ENCODE assay signal across 13 cellular contexts in genomic region chrX:106608016-106608415, GRCh38. TPM values are rescaled to one million over a fixed set of nuclear protein-coding genes. Genes with fewer than 3 reads are reported as not detected.
DNase-seq lines count a peak whose midpoint lies in the region; ATAC-seq lines count a peak whose summit lies in the region.
"Had no signal": no experiment of that assay in that cellular context is flagged by ENCODE, and none has a peak within 500 bp of the region (broad histone marks: within the 10 kb centered on the region; RNA-seq: fewer than 3 reads in every experiment).

No MANE protein-coding gene starts in this region.

- H3K4me1 Mint-ChIP-seq in CD4-positive, CD25-positive, alpha-beta regulatory T cell = peaks cover 4 to 15% (median 11%) of the 10 kb centered on the region in 4 donors

- no peaks in the 10 kb centered on the region for H3K9me3 Mint-ChIP-seq in CD4-positive, CD25-positive, alpha-beta regulatory T cell

- no peaks in the 10 kb centered on the region for H3K36me3 ChIP-seq in CD4-positive, CD25-positive, alpha-beta regulatory T cell (ENCODE audit: control insufficient read depth, insufficient read depth, low read length)
- H3K36me3 ChIP-seq in effector memory CD4-positive, alpha-beta T cell (ENCODE audit: control insufficient read depth, insufficient read depth, low read length) = no peaks in the 10 kb centered on the region

- H3K27ac Mint-ChIP-seq in CD4-positive, CD25-positive, alpha-beta regulatory T cell = no peak overlapping the region

- peak overlapping the region; percentile 67 for H3K27ac ChIP-seq in CD4-positive, CD25-positive, alpha-beta regulatory T cell (ENCODE audit: insufficient read depth, low read length, poor library complexity, severe bottlenecking)
- H3K27ac ChIP-seq in effector memory CD4-positive, alpha-beta T cell (ENCODE audit: insufficient read depth, low read length, poor library complexity, severe bottlenecking) = no peak overlapping the region
- H3K27ac ChIP-seq: C4-2B had no signal

- no peaks in the 10 kb centered on the region for H3K36me3 Mint-ChIP-seq in CD4-positive, CD25-positive, alpha-beta regulatory T cell

- H3K4me3 ChIP-seq in CD4-positive, CD25-positive, alpha-beta regulatory T cell (ENCODE audit: low read depth, low read length) = peak overlapping the region; percentile 13
- no peak overlapping the region for H3K4me3 ChIP-seq in effector memory CD4-positive, alpha-beta T cell (ENCODE audit: insufficient read depth, low read depth, low read length, poor library complexity, severe bottlenecking)

- H3K9me3 ChIP-seq in CD4-positive, CD25-positive, alpha-beta regulatory T cell (ENCODE audit: control insufficient read depth in 2 of 2, low read length in 2 of 2) = no peaks in the 10 kb centered on the region
- H3K9me3 ChIP-seq in effector memory CD4-positive, alpha-beta T cell (ENCODE audit: control insufficient read depth, low read length) = no peaks in the 10 kb centered on the region

- H3K4me1 ChIP-seq in CD4-positive, CD25-positive, alpha-beta regulatory T cell (ENCODE audit: control insufficient read depth, insufficient read depth, low read length, poor library complexity, severe bottlenecking) = no peaks in the 10 kb centered on the region
- no peaks in the 10 kb centered on the region for H3K4me1 ChIP-seq in effector memory CD4-positive, alpha-beta T cell (ENCODE audit: control insufficient read depth, insufficient read depth, low read length, poor library complexity, severe bottlenecking)

- no peak overlapping the region for H3K4me3 Mint-ChIP-seq in CD4-positive, CD25-positive, alpha-beta regulatory T cell

- ATAC-seq in CD4-positive, CD25-positive, alpha-beta regulatory T cell (ENCODE audit: low read depth in 2 of 2) = no peak
- no peak for ATAC-seq in GM21360 (IDR thresholded peaks at IDR 0.05; ENCODE audit: unreplicated experiment)
- ATAC-seq: left ventricle myocardium superior, PC-3 had no signal

- peaks cover 7% of the 10 kb centered on the region for H3K27me3 Mint-ChIP-seq in CD4-positive, CD25-positive, alpha-beta regulatory T cell

- peak; percentile 1 to 33 (median 7) for DNase-seq in CD4-positive, CD25-positive, alpha-beta regulatory T cell
- DNase-seq in DMS153 (lab: John Stamatoyannopoulos, UW) (peak; percentile 62), NCI-H510A treated with DMSO at 0.1 percent for 48 hours (lab: John Stamatoyannopoulos, UW) (peak; percentile 50), HuH-7.5 (ENCODE audit: low spot score) (no peak), HPDE6-E6E7 (ENCODE audit: extremely low spot score) (no peak)
- DNase-seq in effector memory CD4-positive, alpha-beta T cell = peak; percentile 12 to 29 (median 13)
- DNase-seq: KBM-7, left ventricle myocardium superior, NCI-H2029, PC-3, SW 1271 had no signal

- no peaks in the 10 kb centered on the region for H3K27me3 ChIP-seq in CD4-positive, CD25-positive, alpha-beta regulatory T cell (ENCODE audit: control insufficient read depth, insufficient read depth, low read length)
- H3K27me3 ChIP-seq in effector memory CD4-positive, alpha-beta T cell (replicated peaks; ENCODE audit: control insufficient read depth, insufficient read depth, low read length, poor library complexity, severe bottlenecking) = no peaks in the 10 kb centered on the region

RNA-seq across cellular contexts. Expression of gene RADX, which starts 3.8 kb away (rescaled TPM):
- total RNA-seq in CD4-positive, CD25-positive, alpha-beta regulatory T cell = 12.4 TPM
- polyA plus RNA-seq in CD4-positive, CD25-positive, alpha-beta regulatory T cell = 1 to 10 TPM in 3 of 4 donors, under 1 TPM in 1; 0.81 to 2.5 (median 1.5) TPM

Comparison
In these comparisons a context has a peak if more than half of its experiments do, and no peak if none do; other contexts are left out.
1. DNase-seq: peak in CD4-positive, CD25-positive, alpha-beta regulatory T cell (3 of 3), DMS153 (single experiment), NCI-H510A treated with DMSO at 0.1 percent for 48 hours (single experiment) and effector memory CD4-positive, alpha-beta T cell (3 of 3); none in HuH-7.5 (single experiment) and HPDE6-E6E7 (single experiment).